In the genomic region with DNA sequence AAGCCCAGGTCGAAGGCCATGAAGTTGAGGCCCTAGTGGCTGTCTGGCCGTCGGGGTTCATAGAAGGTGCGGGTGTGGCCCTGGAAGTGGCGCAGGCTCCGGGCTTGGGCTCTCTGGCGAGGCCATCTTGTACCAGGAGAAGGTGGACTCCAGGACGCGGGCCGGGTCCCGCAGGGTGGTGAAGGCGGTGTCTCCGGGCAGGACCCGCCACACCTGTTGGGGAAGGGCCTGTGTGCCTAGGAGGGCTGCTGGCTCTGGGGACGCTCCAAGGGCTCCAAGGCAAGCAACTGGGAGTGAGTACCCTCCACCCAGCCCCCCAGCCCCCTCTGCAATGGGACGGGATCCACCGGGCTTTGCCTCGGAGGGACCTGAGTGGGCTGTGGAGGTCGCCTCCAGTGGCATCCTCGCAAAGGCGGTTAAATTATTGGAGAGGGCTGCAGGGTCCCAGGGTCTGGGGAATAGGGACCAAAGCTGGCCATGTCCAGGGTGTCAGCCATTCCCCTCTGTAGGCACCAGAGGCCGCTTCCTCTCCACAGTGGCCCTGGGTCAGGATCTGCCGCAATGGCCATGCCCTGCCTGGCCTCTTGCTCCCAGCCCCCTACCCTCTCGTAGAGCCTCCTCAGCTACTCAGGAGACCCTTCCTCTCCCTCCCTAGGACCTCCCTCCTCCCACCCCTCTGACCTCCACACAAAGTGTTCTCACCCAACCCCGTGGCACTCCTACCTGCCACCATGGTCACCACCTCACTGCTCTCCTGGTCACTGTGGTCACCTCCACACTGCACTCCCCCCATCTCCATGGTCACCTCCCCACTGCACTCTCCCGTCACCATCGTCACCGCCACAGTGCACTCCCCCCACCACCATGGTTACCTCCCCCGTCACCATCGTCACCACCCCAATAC, we compare ENCODE assay signal across 17 cellular contexts. TPM values are rescaled to one million over a fixed set of nuclear protein-coding genes. Genes with fewer than 3 reads are reported as not detected.
"Had no signal": no experiment of that assay in that cellular context is flagged by ENCODE, and none has a peak within 500 bp of the region (broad histone marks: within the 10 kb centered on the region; RNA-seq: fewer than 3 reads in every experiment).

No MANE protein-coding gene starts in this region.

- H3K4me3 ChIP-seq: gastroesophageal sphincter, left lung, psoas muscle, sigmoid colon, stomach, thoracic aorta, upper lobe of right lung had no signal

- H3K4me1 ChIP-seq: gastroesophageal sphincter, left lung, psoas muscle, sigmoid colon, stomach, upper lobe of right lung had no signal

- ATAC-seq: gastroesophageal sphincter, left lung, psoas muscle, T-helper 17 cell, upper lobe of right lung had no signal

- DNase-seq: activated B cell treated with CpG ODN at 0.5 μM for 24 hours; activated CD4-positive, alpha-beta T cell treated with anti-CD3 and anti-CD28 coated beads, Interleukin-2, amount 10 ng/mL, durations not matched to agents 24 days and 14 days; activated CD8-positive, alpha-beta memory T cell treated with anti-CD3 and anti-CD28 coated beads, Interleukin-2, amount 50 U/mL, for 48 hours; activated naive CD4-positive, alpha-beta T cell treated with Interleukin-2 at 50 U/mL for 16 hours; islet precursor cell; mesenchymal stem cell; sigmoid colon; stimulated activated CD4-positive, alpha-beta T cell treated with anti-CD3 and anti-CD28 coated beads, Interleukin-2, amount 100 ng/mL, for 24 hours; stomach; upper lobe of right lung had no signal

- H3K9me3 ChIP-seq: gastroesophageal sphincter, left lung, psoas muscle, sigmoid colon, stomach, thoracic aorta, upper lobe of right lung had no signal

- H3K27ac ChIP-seq: gastroesophageal sphincter, left lung, psoas muscle, sigmoid colon, stomach, thoracic aorta, upper lobe of right lung had no signal

- H3K36me3 ChIP-seq: gastroesophageal sphincter, left lung, sigmoid colon, stomach, thoracic aorta, upper lobe of right lung had no signal

RNA-seq across cellular contexts. Expression of a gene that starts 10.3 kb away (rescaled TPM):
- total RNA-seq: activated B cell treated with CpG ODN at 0.5 μM for 24 hours; activated CD4-positive, alpha-beta T cell treated with anti-CD3 and anti-CD28 coated beads, Interleukin-2, amount 10 ng/mL, durations not matched to agents 24 days and 14 days; gastroesophageal sphincter; left lung; omental fat pad; psoas muscle; sigmoid colon; stomach; T-helper 17 cell; thoracic aorta; upper lobe of right lung had no signal
- polyA plus RNA-seq: esophagus, psoas muscle, stomach had no signal

RNA-seq across cellular contexts. Expression of a gene that starts 19.3 kb away (rescaled TPM):
- total RNA-seq: activated B cell treated with CpG ODN at 0.5 μM for 24 hours; activated CD4-positive, alpha-beta T cell treated with anti-CD3 and anti-CD28 coated beads, Interleukin-2, amount 10 ng/mL, durations not matched to agents 24 days and 14 days; gastroesophageal sphincter; left lung; omental fat pad; psoas muscle; sigmoid colon; T-helper 17 cell; thoracic aorta; upper lobe of right lung had no signal
- polyA plus RNA-seq: esophagus, psoas muscle had no signal
